Comparison of ENCODE assay signal across 10 cellular contexts in genomic region chr16:27228621-27229501, GRCh38. TPM values are rescaled to one million over a fixed set of nuclear protein-coding genes. Genes with fewer than 3 reads are reported as not detected.
DNase-seq lines count a peak whose midpoint lies in the region; ATAC-seq and TF ChIP-seq lines count a peak whose summit lies in the region.
"Had no signal": no experiment of that assay in that cellular context is flagged by ENCODE, and none has a peak within 500 bp of the region (broad histone marks: within the 10 kb centered on the region; RNA-seq: fewer than 3 reads in every experiment).

No MANE protein-coding gene starts in this region.

- 56 to 71% methylated on average over 21 of the region's 21 CpGs for WGBS in body of pancreas, 2 donors
- 89% methylated on average over 12 of the region's 21 CpGs for WGBS in mammary epithelial cell (ENCODE audit: low coverage, missing lambda C conversion rate)
- 93 to 98% methylated on average over 14 to 21 of the region's 21 CpGs for WGBS in endodermal cell (ENCODE audit: insufficient coverage in 1 of 2, insufficient read length in 1 of 2), 2 experiments

- BruUV-seq in mammary epithelial cell (replicated peaks; lab: Mats Ljungman, UMichigan): no TSS peak

- no peak overlapping the region for H3K27ac Mint-ChIP-seq in endodermal cell

- no peak for TF ChIP-seq POLR2A in body of pancreas (IDR thresholded peaks at IDR 0.05)

- dilution Hi-C loops in mammary epithelial cell (cut with HindIII; ENCODE audit: low sequenced_read_pairs): no loop called here

- H3K36me3 ChIP-seq in body of pancreas (replicated peaks in 1 of 2; ENCODE audit: insufficient read depth in 1 of 2, low read depth in 2 of 2): peaks cover 0 to under 1% of the 10 kb centered on the region in 2 donors
- H3K36me3 ChIP-seq in mammary epithelial cell (ENCODE audit: insufficient read depth, low read length): no peaks in the 10 kb centered on the region
- no peaks in the 10 kb centered on the region for H3K36me3 ChIP-seq in endodermal cell (ENCODE audit: control insufficient read depth, insufficient read depth, low read length)

- CTCF ChIA-PET in mammary epithelial cell (lab: Charles Lee; ENCODE audit: low non-redundant PET): no interaction called here

- DNase-seq in GM13976 (ENCODE audit: low spot score): peak; percentile 50
- peak; percentile 85 for DNase-seq in NCI-H2196 treated with DMSO at 0.1 percent for 48 hours (lab: John Stamatoyannopoulos, UW; ENCODE audit: unreplicated experiment)
- DNase-seq in body of pancreas: peak; percentile 63 to 85 (median 75)
- peak; percentile 78 for DNase-seq in posterior vena cava (ENCODE audit: low spot score)
- no peak for DNase-seq in mammary epithelial cell
- no peak for DNase-seq in NCI-H1105 (lab: John Stamatoyannopoulos, UW)
- no peak for DNase-seq in NCI-H446 treated with DMSO at 0.1 percent for 48 hours (lab: John Stamatoyannopoulos, UW)
- no peak for DNase-seq in endodermal cell
- DNase-seq: foreskin fibroblast had no signal

- H3K4me3 Mint-ChIP-seq in endodermal cell: no peak overlapping the region
- H3K4me3 Mint-ChIP-seq: brain had no signal

- H3K27me3 Mint-ChIP-seq in endodermal cell (ENCODE audit: insufficient read depth): no peaks in the 10 kb centered on the region
- H3K27me3 Mint-ChIP-seq: brain had no signal

- H3K27ac ChIP-seq in body of pancreas (peak overlapping the region in 2 of 4 donors; percentile 14 to 51), mammary epithelial cell (ENCODE audit: insufficient read depth, low read depth, low read length) (no peak overlapping the region), endodermal cell (ENCODE audit: low read depth, low read length) (no peak overlapping the region)

- no peak overlapping the region for H2AFZ ChIP-seq in mammary epithelial cell (ENCODE audit: low read depth, low read length)

- peak; percentile 74 for ATAC-seq in body of pancreas

- H3K9me3 Mint-ChIP-seq in endodermal cell: no peaks in the 10 kb centered on the region
- H3K9me3 Mint-ChIP-seq: brain had no signal

- H3K4me1 ChIP-seq in body of pancreas: peaks cover 33% of the 10 kb centered on the region
- peaks cover 19% of the 10 kb centered on the region for H3K4me1 ChIP-seq in mammary epithelial cell (ENCODE audit: insufficient read depth, low read length)
- no peaks in the 10 kb centered on the region for H3K4me1 ChIP-seq in endodermal cell (ENCODE audit: control insufficient read depth, insufficient read depth, low read length)

- no peaks in the 10 kb centered on the region for H3K36me3 Mint-ChIP-seq in endodermal cell (ENCODE audit: low read depth)

- H4K20me1 ChIP-seq in mammary epithelial cell (ENCODE audit: insufficient read depth, low read length): no peaks in the 10 kb centered on the region

- TF ChIP-seq CTCF in GM13976 (IDR thresholded peaks at IDR 0.05; ENCODE audit: borderline replicate concordance, control extremely low read depth, extremely low read depth, insufficient read depth, missing control alignments) (peak; percentile 13), body of pancreas (IDR thresholded peaks at IDR 0.05) (peak in 4 of 7 experiments; percentile 25 to 62 (median 44)), mammary epithelial cell (conservative IDR thresholded peaks at IDR 0.05 in 1 of 2, IDR thresholded peaks at IDR 0.05 in 1 of 2; ENCODE audit: extremely low read depth in 1 of 2, insufficient read depth in 1 of 2, low read depth in 1 of 2, low read length in 2 of 2) (no peak), endodermal cell (conservative IDR thresholded peaks at IDR 0.05) (no peak)

- H3K9me3 ChIP-seq in body of pancreas: no peaks in the 10 kb centered on the region
- H3K9me3 ChIP-seq in mammary epithelial cell (replicated peaks; ENCODE audit: insufficient read depth, low read length): no peaks in the 10 kb centered on the region
- H3K9me3 ChIP-seq in endodermal cell (ENCODE audit: control insufficient read depth, low read length): no peaks in the 10 kb centered on the region

- H3K9ac ChIP-seq in mammary epithelial cell (ENCODE audit: insufficient read depth, low read length): no peak overlapping the region
- no peak overlapping the region for H3K9ac ChIP-seq in endodermal cell (ENCODE audit: extremely low read depth, low read length, poor library complexity, severe bottlenecking)

- intact Hi-C loops in body of pancreas (cut with DNase I) (no loop called here), posterior vena cava (cut with DNase I) (loop anchor here in 1 of 2 donors (10.0 kb wide), 1 partner anchor 226 kb away; no protein-coding TSS in a partner anchor), mammary epithelial cell (cut with micrococcal nuclease) (no loop called here)

- H3K4me1 Mint-ChIP-seq in endodermal cell: no peaks in the 10 kb centered on the region

- H3K4me3 ChIP-seq in body of pancreas (no peak overlapping the region), mammary epithelial cell (replicated peaks in 1 of 3; ENCODE audit: insufficient read depth in 1 of 3, low read depth in 2 of 3, low read length in 3 of 3) (no peak overlapping the region), endodermal cell (ENCODE audit: low read length) (no peak overlapping the region)

- H3K27me3 ChIP-seq in body of pancreas: no peaks in the 10 kb centered on the region
- H3K27me3 ChIP-seq in mammary epithelial cell (ENCODE audit: insufficient read depth, low read length): no peaks in the 10 kb centered on the region
- H3K27me3 ChIP-seq in endodermal cell (ENCODE audit: control insufficient read depth, insufficient read depth, low read length, poor library complexity, severe bottlenecking): no peaks in the 10 kb centered on the region

- in situ Hi-C loops in GM13976 (cut with MboI; ENCODE audit: low sequenced_read_pairs, unreplicated experiment): no loop called here
- in situ Hi-C loops in mammary epithelial cell (cut with MboI; ENCODE audit: low sequenced_read_pairs in 2 of 2): loop anchor here in 1 of 2 donors (25.0 kb wide), 1 partner anchor 233 kb away; no protein-coding TSS in a partner anchor

- H3K79me2 ChIP-seq in mammary epithelial cell (ENCODE audit: insufficient read depth, low read length): no peaks in the 10 kb centered on the region

- no peak overlapping the region for H3K4me2 ChIP-seq in mammary epithelial cell (ENCODE audit: insufficient read depth, low read depth, low read length)

RNA-seq across cellular contexts. Expression of gene KDM8, which starts 25.5 kb away (rescaled TPM):
- 10 to 100 TPM in 1 of 2 donors, 1 to 10 TPM in 1; 6.0 to 18.5 TPM for total RNA-seq in body of pancreas
- total RNA-seq in posterior vena cava: 1 to 10 TPM; 4.4 to 4.6 TPM
- total RNA-seq in mammary epithelial cell: 1 to 10 TPM; 2.8 to 4.0 TPM
- 2.3 TPM for polyA plus RNA-seq in mammary epithelial cell
- polyA minus RNA-seq in mammary epithelial cell: 1.6 TPM
- 10 to 100 TPM; 11.0 to 12.1 TPM for total RNA-seq in endodermal cell
- polyA plus RNA-seq in endodermal cell (2013, experiment 1 of 2): 9.1 TPM
- polyA plus RNA-seq in endodermal cell (2013, experiment 2 of 2): 6.2 TPM

RNA-seq across cellular contexts. Expression of gene NSMCE1, which starts 39.7 kb away (rescaled TPM):
- 10 to 100 TPM; 20.1 to 29.1 TPM for total RNA-seq in body of pancreas
- total RNA-seq in posterior vena cava: 10 to 100 TPM; 45.3 to 52.0 TPM
- 10 to 100 TPM; 71.6 to 81.2 TPM for total RNA-seq in mammary epithelial cell
- 54.1 TPM for polyA plus RNA-seq in mammary epithelial cell
- polyA minus RNA-seq in mammary epithelial cell: 71.1 TPM
- 10 to 100 TPM; 22.3 to 22.4 TPM for total RNA-seq in endodermal cell
- polyA plus RNA-seq in endodermal cell (2013, experiment 1 of 2): 51.9 TPM
- 43.8 TPM for polyA plus RNA-seq in endodermal cell (2013, experiment 2 of 2)

Comparison
In these comparisons a context has a peak if more than half of its experiments do, and no peak if none do; other contexts are left out.
1. DNase-seq: peak in GM13976 (single experiment), NCI-H2196 treated with DMSO at 0.1 percent for 48 hours (single experiment), body of pancreas (4 of 4) and posterior vena cava (single experiment); none in mammary epithelial cell (single experiment), NCI-H1105 (single experiment), NCI-H446 treated with DMSO at 0.1 percent for 48 hours (single experiment) and endodermal cell (single experiment).
2. CTCF ChIP-seq: peak in GM13976 (single experiment) and body of pancreas (4 of 7); none in mammary epithelial cell (0 of 2) and endodermal cell (single experiment).